8 cellular contexts compared by ENCODE assay signal in genomic region chr1:42146916-42147320, GRCh38. TPM values are rescaled to one million over a fixed set of nuclear protein-coding genes. Genes with fewer than 3 reads are reported as not detected.
A peak's percentile ranks its signal among the peaks of the same experiment; 100 is the strongest.
DNase-seq lines count a peak whose midpoint lies in the region; ATAC-seq and TF ChIP-seq lines count a peak whose summit lies in the region.

No MANE protein-coding gene starts in this region.

- intact Hi-C loops in vagina (cut with DNase I) = no loop called here

- no peak for TF ChIP-seq POLR2A in vagina (IDR thresholded peaks at IDR 0.05)

- ATAC-seq in RWPE2 (ENCODE audit: low read depth) = peak; percentile 88
- ATAC-seq in HG02840 (IDR thresholded peaks at IDR 0.05; ENCODE audit: low FRiP score, unreplicated experiment) = no peak

- H3K36me3 ChIP-seq in RWPE2 (ENCODE audit: low read depth) = no peaks in the 10 kb centered on the region
- no peaks in the 10 kb centered on the region for H3K36me3 ChIP-seq in vagina

- peak; percentile 79 for DNase-seq in DMS53 treated with DMSO at 0.1 percent for 48 hours (lab: John Stamatoyannopoulos, UW; ENCODE audit: unreplicated experiment)
- DNase-seq in LHCN-M2 (ENCODE audit: low read depth) = peak; percentile 36
- DNase-seq in RWPE2 (ENCODE audit: low spot score) = peak; percentile 73
- DNase-seq in activated naive CD4-positive, alpha-beta T cell (lab: John Stamatoyannopoulos, UW) = peak; percentile 24 to 50 (median 34)
- peak; percentile 16 for DNase-seq in glomerular endothelial cell (ENCODE audit: extremely low read depth, low read depth, low spot score)
- DNase-seq in pons (ENCODE audit: low spot score) = peak; percentile 58
- DNase-seq in vagina (ENCODE audit: extremely low spot score in 2 of 2) = no peak

- H3K9me3 ChIP-seq in RWPE2 (ENCODE audit: severe bottlenecking) (no peaks in the 10 kb centered on the region), vagina (no peaks in the 10 kb centered on the region)

- H3K4me3 ChIP-seq in RWPE2 (ENCODE audit: severe bottlenecking) (no peak overlapping the region), vagina (no peak overlapping the region)

- H3K4me1 ChIP-seq in RWPE2 (ENCODE audit: insufficient read depth, poor library complexity, severe bottlenecking) (peaks cover 3% of the 10 kb centered on the region), vagina (peaks cover 7% of the 10 kb centered on the region)

- peak; percentile 93 for TF ChIP-seq CTCF in RWPE2 (IDR thresholded peaks at IDR 0.05; ENCODE audit: poor library complexity, severe bottlenecking)
- TF ChIP-seq CTCF in vagina (IDR thresholded peaks at IDR 0.05) = peak; percentile 55 to 90 (median 74)

- no peak overlapping the region for H3K27ac ChIP-seq in RWPE2 (ENCODE audit: poor library complexity, severe bottlenecking)
- no peak overlapping the region for H3K27ac ChIP-seq in vagina

- H3K27me3 ChIP-seq in RWPE2 (ENCODE audit: insufficient read depth, poor library complexity, severe bottlenecking) (no peaks in the 10 kb centered on the region), vagina (no peaks in the 10 kb centered on the region)

RNA-seq across cellular contexts. Expression of gene GUCA2B, which starts 6.3 kb away (rescaled TPM):
- total RNA-seq in LHCN-M2 (2014; rRNA removed) (not detected in 2 replicates), glomerular endothelial cell (not detected in 2 replicates), vagina (not detected)
- not detected for polyA plus RNA-seq in LHCN-M2 (2012)

RNA-seq across cellular contexts. Expression of gene GUCA2A, which starts 17.6 kb away (rescaled TPM):
- total RNA-seq in LHCN-M2 (2014; rRNA removed) = not detected in 2 replicates
- polyA plus RNA-seq in LHCN-M2 (2012) = not detected
- total RNA-seq in glomerular endothelial cell = not detected in 2 replicates
- total RNA-seq in vagina = not detected

Comparison
In these comparisons a context has a peak if more than half of its experiments do, and no peak if none do; other contexts are left out.
1. DNase-seq: peak in DMS53 treated with DMSO at 0.1 percent for 48 hours (single experiment), LHCN-M2 (single experiment), RWPE2 (single experiment), activated naive CD4-positive, alpha-beta T cell (4 of 4), glomerular endothelial cell (single experiment) and pons (single experiment); none in vagina (0 of 2).